16 cellular contexts compared by ENCODE assay signal in genomic region chr3:100270218-100270588, GRCh38. TPM values are rescaled to one million over a fixed set of nuclear protein-coding genes. Genes with fewer than 3 reads are reported as not detected.
DNase-seq lines count a peak whose midpoint lies in the region; ATAC-seq and TF ChIP-seq lines count a peak whose summit lies in the region.
"Had no signal": no experiment of that assay in that cellular context is flagged by ENCODE, and none has a peak within 500 bp of the region (broad histone marks: within the 10 kb centered on the region; RNA-seq: fewer than 3 reads in every experiment).

No MANE protein-coding gene starts in this region.

- no peak overlapping the region for H3K9ac ChIP-seq in skeletal muscle tissue (ENCODE audit: low read depth in 1 of 3, low read length in 3 of 3)

- peaks cover 90% of the 10 kb centered on the region for H3K79me2 ChIP-seq in PC-9 (ENCODE audit: low read depth)

- H3K27ac ChIP-seq in PC-9 (peak overlapping the region; percentile 58), brain microvascular endothelial cell (peak overlapping the region; percentile 34), skeletal muscle tissue (ENCODE audit: low read depth, low read length) (peak overlapping the region; percentile 65)
- H3K27ac ChIP-seq: ascending aorta, coronary artery, upper lobe of left lung had no signal

- POLR2A ChIA-PET in PC-9 (lab: Charles Lee; ENCODE audit: unreplicated experiment) = interaction anchor here (0.6 to 1.8 kb wide), 6 partner anchors 9 to 462 kb away, joined by 3 to 19 read pairs (median 6); partner anchors contain the start of gene TBC1D23

- H3K27me3 ChIP-seq in PC-9 (ENCODE audit: insufficient read depth, low read depth) = no peaks in the 10 kb centered on the region
- no peaks in the 10 kb centered on the region for H3K27me3 ChIP-seq in brain microvascular endothelial cell (replicated peaks)
- no peaks in the 10 kb centered on the region for H3K27me3 ChIP-seq in skeletal muscle tissue (ENCODE audit: control insufficient read depth in 3 of 3, insufficient read depth in 3 of 3, low read length in 3 of 3)
- no peaks in the 10 kb centered on the region for H3K27me3 ChIP-seq in H7 (ENCODE audit: control insufficient read depth, insufficient read depth, low read length)
- H3K27me3 ChIP-seq: ascending aorta, upper lobe of left lung had no signal

- H3K4me1 Mint-ChIP-seq in activated CD8-positive, alpha-beta memory T cell treated with anti-CD3 and anti-CD28 coated beads, Interleukin-2, amount 10 ng/mL, durations not matched to agents 7 days and 5 days = peaks cover 14% of the 10 kb centered on the region

- H4K20me1 ChIP-seq in PC-9 (ENCODE audit: insufficient read depth) = peaks cover 39% of the 10 kb centered on the region

- H3K9me3 ChIP-seq in PC-9 (ENCODE audit: insufficient read depth, low read depth) (no peaks in the 10 kb centered on the region), skeletal muscle tissue (ENCODE audit: control insufficient read depth in 3 of 3, low read length in 3 of 3) (no peaks in the 10 kb centered on the region)
- H3K9me3 ChIP-seq: ascending aorta, upper lobe of left lung had no signal

- H3K36me3 ChIP-seq in PC-9 (ENCODE audit: low read depth) (0 out of 2 replicates have a peak, but pooled peaks cover 4% of the 10 kb centered on the region), brain microvascular endothelial cell (replicated peaks) (no peaks in the 10 kb centered on the region), skeletal muscle tissue (ENCODE audit: control insufficient read depth in 3 of 3, insufficient read depth in 3 of 3, low read length in 3 of 3) (no peaks in the 10 kb centered on the region), H7 (replicated peaks; ENCODE audit: control insufficient read depth, insufficient read depth, low read length) (no peaks in the 10 kb centered on the region)
- H3K36me3 ChIP-seq: ascending aorta, upper lobe of left lung had no signal

- ATAC-seq in activated CD8-positive, alpha-beta memory T cell treated with anti-CD3 and anti-CD28 coated beads, Interleukin-2, amount 10 ng/mL, durations not matched to agents 7 days and 5 days = peak; percentile 42
- ATAC-seq in HG03457 (IDR thresholded peaks at IDR 0.05; ENCODE audit: unreplicated experiment) = no peak

- TF ChIP-seq CTCF in PC-9 (conservative IDR thresholded peaks at IDR 0.05) = no peak
- TF ChIP-seq CTCF in brain microvascular endothelial cell (IDR thresholded peaks at IDR 0.05; ENCODE audit: low read depth, low read length, missing control alignments) = no peak

- 0 out of 2 replicates have a peak, but pooled peaks cover 4% of the 10 kb centered on the region for H3K9me2 ChIP-seq in PC-9 (ENCODE audit: insufficient read depth)

- no peak overlapping the region for H2AFZ ChIP-seq in PC-9

- peak overlapping the region; percentile 42 for H3K4me2 ChIP-seq in PC-9

- in situ Hi-C loops in brain microvascular endothelial cell (cut with HindIII; ENCODE audit: low pct_ligation_motif_present, low sequenced_read_pairs) = loop anchor here (25.0 kb wide), 1 partner anchor 433 kb away; no protein-coding TSS in a partner anchor

- no peak overlapping the region; the same call in 1 of the 2 replicates for H3K4me3 ChIP-seq in PC-9
- no peak overlapping the region for H3K4me3 ChIP-seq in brain microvascular endothelial cell (ENCODE audit: low read depth, low read length)
- H3K4me3 ChIP-seq in skeletal muscle tissue (ENCODE audit: low read length in 3 of 3) = no peak overlapping the region
- no peak overlapping the region for H3K4me3 ChIP-seq in H7 (ENCODE audit: insufficient read depth, low read depth, low read length)
- H3K4me3 ChIP-seq: ascending aorta, coronary artery, upper lobe of left lung had no signal

- H3K4me3 Mint-ChIP-seq in activated CD8-positive, alpha-beta memory T cell treated with anti-CD3 and anti-CD28 coated beads, Interleukin-2, amount 10 ng/mL, durations not matched to agents 7 days and 5 days = no peak overlapping the region
- H3K4me3 Mint-ChIP-seq: CD4-positive, alpha-beta T cell had no signal

- TSS peak; percentile 10 for BruUV-seq in PC-9 (replicated peaks; lab: Mats Ljungman, UMichigan)

- CTCF ChIA-PET in activated CD8-positive, alpha-beta memory T cell treated with anti-CD3 and anti-CD28 coated beads, Interleukin-2, amount 10 ng/mL, durations not matched to agents 7 days and 5 days (lab: Charles Lee) = interaction anchor here (1.3 kb wide), 1 partner anchor 9 kb away, joined by 5 read pairs; the partner anchor contains the start of gene TBC1D23
- CTCF ChIA-PET in PC-9 (lab: Charles Lee) = interaction anchor here (0.7 to 0.8 kb wide), 3 partner anchors 42 to 201 kb away, joined by 3 read pairs; no protein-coding TSS in a partner anchor

- intact Hi-C loops in PC-9 (cut with micrococcal nuclease; ENCODE audit: unreplicated experiment) = no loop called here

- H3K9me3 Mint-ChIP-seq in activated CD8-positive, alpha-beta memory T cell treated with anti-CD3 and anti-CD28 coated beads, Interleukin-2, amount 10 ng/mL, durations not matched to agents 7 days and 5 days (ENCODE audit: low read depth) = no peaks in the 10 kb centered on the region
- H3K9me3 Mint-ChIP-seq: CD4-positive, alpha-beta T cell had no signal

- DNase-seq in activated CD8-positive, alpha-beta memory T cell treated with anti-CD3 and anti-CD28 coated beads, Interleukin-2, amount 10 ng/mL, durations not matched to agents 7 days and 5 days = no peak
- DNase-seq in activated CD8-positive, alpha-beta memory T cell treated with anti-CD3 and anti-CD28 coated beads, Interleukin-2, amount 50 U/mL, for 48 hours = no peak
- DNase-seq in PC-9 = no peak
- no peak for DNase-seq in brain microvascular endothelial cell
- no peak for DNase-seq in SKM-1 treated with dmso at 0.1 percent for 144 hours (lab: John Stamatoyannopoulos, UW; ENCODE audit: unreplicated experiment)
- DNase-seq in H7 = no peak
- DNase-seq: CD4-positive, alpha-beta T cell; DMS79 treated with DMSO at 0.1 percent for 48 hours; islet precursor cell; NCI-H526; stimulated activated CD4-positive, alpha-beta T cell treated with anti-CD3 and anti-CD28 coated beads, Interleukin-4, amount 100 ng/mL, for 4 hours; upper lobe of left lung had no signal

- H3F3A ChIP-seq in PC-9 (ENCODE audit: insufficient read depth, low read depth) = peaks cover 21% of the 10 kb centered on the region

- no peak overlapping the region for H3K27ac Mint-ChIP-seq in activated CD8-positive, alpha-beta memory T cell treated with anti-CD3 and anti-CD28 coated beads, Interleukin-2, amount 10 ng/mL, durations not matched to agents 7 days and 5 days
- H3K27ac Mint-ChIP-seq: CD4-positive, alpha-beta T cell had no signal

- no peaks in the 10 kb centered on the region for H3K27me3 Mint-ChIP-seq in activated CD8-positive, alpha-beta memory T cell treated with anti-CD3 and anti-CD28 coated beads, Interleukin-2, amount 10 ng/mL, durations not matched to agents 7 days and 5 days
- H3K27me3 Mint-ChIP-seq: CD4-positive, alpha-beta T cell had no signal

- H3K36me3 Mint-ChIP-seq in activated CD8-positive, alpha-beta memory T cell treated with anti-CD3 and anti-CD28 coated beads, Interleukin-2, amount 10 ng/mL, durations not matched to agents 7 days and 5 days = no peaks in the 10 kb centered on the region

- peaks cover 37% of the 10 kb centered on the region for H3K4me1 ChIP-seq in PC-9 (replicated peaks; ENCODE audit: insufficient read depth)
- peaks cover 18 to 34% (median 20%) of the 10 kb centered on the region in 3 donors for H3K4me1 ChIP-seq in skeletal muscle tissue (ENCODE audit: control insufficient read depth in 3 of 3, insufficient read depth in 3 of 3, low read length in 3 of 3)

RNA-seq across cellular contexts. Expression of gene TBC1D23, which starts 9.4 kb away (rescaled TPM):
- total RNA-seq in activated CD8-positive, alpha-beta memory T cell treated with anti-CD3 and anti-CD28 coated beads, Interleukin-2, amount 10 ng/mL, durations not matched to agents 7 days and 5 days = 10 to 100 TPM; 23.4 to 30.1 TPM
- 68.0 and 68.7 TPM in 2 replicates for total RNA-seq in PC-9 (2021)
- 45.9 TPM for total RNA-seq in skeletal muscle tissue
- 63.0 and 121 TPM in 2 replicates for total RNA-seq in H7 (2014; rRNA removed; shearing (Covaris generic))
